In the genomic region with DNA sequence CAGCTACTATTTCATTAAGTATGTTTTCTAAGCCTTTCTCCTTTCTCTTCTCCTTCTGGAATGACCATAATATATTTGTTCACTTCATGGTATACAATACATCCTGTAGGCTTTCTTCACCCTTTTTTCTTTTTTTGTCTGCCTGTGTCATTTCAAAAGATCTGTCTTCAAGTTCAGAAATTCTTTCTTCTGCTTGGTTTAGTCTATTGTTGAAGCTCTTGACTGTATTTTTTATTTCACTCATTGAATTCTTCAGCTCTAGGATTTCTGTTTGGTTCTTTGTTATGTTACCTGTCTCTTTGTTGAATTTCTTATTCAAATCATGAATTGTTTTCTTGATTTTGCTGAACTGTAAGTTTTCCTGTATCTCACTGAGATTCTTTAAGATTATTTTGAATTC, we compare ENCODE assay signal across 19 cellular contexts.
DNase-seq lines count a peak whose midpoint lies in the region; ATAC-seq, FAIRE-seq and TF ChIP-seq lines count a peak whose summit lies in the region.
"Had no signal": no experiment of that assay in that cellular context is flagged by ENCODE, and none has a peak within 500 bp of the region (broad histone marks: within the 10 kb centered on the region; RNA-seq: fewer than 3 reads in every experiment).

No MANE protein-coding gene starts in this region.

- H3K79me2 ChIP-seq in HCT116 (ENCODE audit: insufficient read depth, low read length) (no peaks in the 10 kb centered on the region), GM12878 (ENCODE audit: control insufficient read depth, insufficient read depth, low read length) (no peaks in the 10 kb centered on the region)

- TF ChIP-seq POLR2A in HCT116 (IDR thresholded peaks at IDR 0.05; ENCODE audit: borderline replicate concordance, extremely low read depth, insufficient read depth, insufficient read length) (no peak), GM12878 (IDR thresholded peaks at IDR 0.05; ENCODE audit: low read depth, low read length) (no peak)

- CTCF ChIA-PET in HCT116 (lab: Charles Lee): no interaction called here
- CTCF ChIA-PET in GM12878 (lab: Yijun Ruan, JAX): no interaction called here

- POLR2A ChIA-PET in HCT116 (lab: Charles Lee) (no interaction called here), GM12878 (lab: Charles Lee) (no interaction called here)

- BruUV-seq in HCT116 (replicated peaks; lab: Mats Ljungman, UMichigan) (no TSS peak), GM12878 (replicated peaks; lab: Mats Ljungman, UMichigan) (no TSS peak)

- peak overlapping the region; percentile 30 for H3K27ac Mint-ChIP-seq in activated naive CD8-positive, alpha-beta T cell
- no peak overlapping the region for H3K27ac Mint-ChIP-seq in activated naive CD8-positive, alpha-beta T cell treated with anti-CD3 and anti-CD28 coated beads, Interleukin-2, amount 50 U/mL, for 24 hours
- H3K27ac Mint-ChIP-seq in progenitor cell of endocrine pancreas: peak overlapping the region; percentile 1
- H3K27ac Mint-ChIP-seq: B cell, IgD-negative memory B cell had no signal

- FAIRE-seq in GM12878 (lab: Jason Lieb, UNC): no peak
- FAIRE-seq: A204.1, D721Med, G401.6, H54 had no signal

- H3K27me3 ChIP-seq in HCT116 (ENCODE audit: insufficient read depth, low read length) (no peaks in the 10 kb centered on the region), GM12878 (replicated peaks in 1 of 2; ENCODE audit: control insufficient read depth in 2 of 2, insufficient read depth in 2 of 2, low read length in 1 of 2) (no peaks in the 10 kb centered on the region)

- H3K4me1 ChIP-seq in HCT116 (ENCODE audit: control insufficient read depth in 1 of 2, insufficient read depth in 2 of 2, low read length in 2 of 2) (no peaks in the 10 kb centered on the region; a peak in 1 of 4 replicates), GM12878 (ENCODE audit: control insufficient read depth, insufficient read depth, low read length) (no peaks in the 10 kb centered on the region; the same call in 1 of the 2 replicates)

- TF ChIP-seq RAD21 in HCT116 (IDR thresholded peaks at IDR 0.05; ENCODE audit: low read depth): no peak
- TF ChIP-seq RAD21 in GM12878 (IDR thresholded peaks at IDR 0.05; ENCODE audit: insufficient read depth, low read depth, low read length): no peak

- RAD21 ChIA-PET in HCT116 (lab: Charles Lee; ENCODE audit: low non-redundant PET in 1 of 2, low total read pairs in 2 of 2, uncharacterized antibody in 2 of 2, unreplicated experiment in 2 of 2): no interaction called here
- RAD21 ChIA-PET in GM12878 (lab: Charles Lee; ENCODE audit: unreplicated experiment): no interaction called here

- no peak overlapping the region for H3K4me3 Mint-ChIP-seq in activated naive CD8-positive, alpha-beta T cell
- no peak overlapping the region for H3K4me3 Mint-ChIP-seq in activated naive CD8-positive, alpha-beta T cell treated with anti-CD3 and anti-CD28 coated beads, Interleukin-2, amount 50 U/mL, for 24 hours
- H3K4me3 Mint-ChIP-seq in progenitor cell of endocrine pancreas (ENCODE audit: low read depth): no peak overlapping the region
- H3K4me3 Mint-ChIP-seq: B cell; CD4-positive, alpha-beta memory T cell had no signal

- H3K4me3 ChIP-seq in HCT116 (replicated peaks in 1 of 2; ENCODE audit: low read depth in 1 of 2, low read length in 2 of 2): no peak overlapping the region
- no peak overlapping the region for H3K4me3 ChIP-seq in GM12878
- H3K4me3 ChIP-seq: GM23248 had no signal

- peaks cover 1% of the 10 kb centered on the region for H3K4me1 Mint-ChIP-seq in activated naive CD8-positive, alpha-beta T cell (ENCODE audit: low read depth)
- no peaks in the 10 kb centered on the region for H3K4me1 Mint-ChIP-seq in activated naive CD8-positive, alpha-beta T cell treated with anti-CD3 and anti-CD28 coated beads, Interleukin-2, amount 50 U/mL, for 24 hours
- no peaks in the 10 kb centered on the region for H3K4me1 Mint-ChIP-seq in progenitor cell of endocrine pancreas (ENCODE audit: low read depth)

- H3K9ac ChIP-seq in HCT116 (ENCODE audit: low read length): no peak overlapping the region
- no peak overlapping the region for H3K9ac ChIP-seq in GM12878 (ENCODE audit: control insufficient read depth, insufficient read depth, low read length)
- H3K9ac ChIP-seq: GM23248 had no signal

- H3K9me3 Mint-ChIP-seq in activated naive CD8-positive, alpha-beta T cell (ENCODE audit: low read depth): peaks cover 13% of the 10 kb centered on the region
- peaks cover 22% of the 10 kb centered on the region for H3K9me3 Mint-ChIP-seq in activated naive CD8-positive, alpha-beta T cell treated with anti-CD3 and anti-CD28 coated beads, Interleukin-2, amount 50 U/mL, for 24 hours
- H3K9me3 Mint-ChIP-seq in progenitor cell of endocrine pancreas (ENCODE audit: low read depth): peaks cover 12% of the 10 kb centered on the region

- H3K27ac ChIP-seq in HCT116 (ENCODE audit: low read depth, low read length) (no peak overlapping the region), GM12878 (ENCODE audit: control insufficient read depth, insufficient read depth) (no peak overlapping the region)
- H3K27ac ChIP-seq: C4-2B, GM23248 had no signal

- intact Hi-C loops in HCT116 (cut with micrococcal nuclease): no loop called here
- intact Hi-C loops in GM12878 (cut with micrococcal nuclease; ENCODE audit: unreplicated experiment): no loop called here
- intact Hi-C loops in Right ventricle myocardium inferior (cut with DNase I): no loop called here

- no peaks in the 10 kb centered on the region for H3K27me3 Mint-ChIP-seq in activated naive CD8-positive, alpha-beta T cell
- H3K27me3 Mint-ChIP-seq in activated naive CD8-positive, alpha-beta T cell treated with anti-CD3 and anti-CD28 coated beads, Interleukin-2, amount 50 U/mL, for 24 hours: no peaks in the 10 kb centered on the region
- no peaks in the 10 kb centered on the region for H3K27me3 Mint-ChIP-seq in progenitor cell of endocrine pancreas
- H3K27me3 Mint-ChIP-seq: B cell; CD4-positive, alpha-beta memory T cell; IgD-negative memory B cell had no signal

- no peak overlapping the region for H3K4me2 ChIP-seq in HCT116 (ENCODE audit: low read length)
- H3K4me2 ChIP-seq in GM12878 (ENCODE audit: control insufficient read depth, insufficient read depth): no peak overlapping the region

- SMC1A ChIA-PET in GM12878 (lab: Charles Lee; ENCODE audit: uncharacterized antibody, unreplicated experiment): no interaction called here

- peaks cover 55% of the 10 kb centered on the region for H3K36me3 Mint-ChIP-seq in activated naive CD8-positive, alpha-beta T cell
- peaks cover 52% of the 10 kb centered on the region for H3K36me3 Mint-ChIP-seq in activated naive CD8-positive, alpha-beta T cell treated with anti-CD3 and anti-CD28 coated beads, Interleukin-2, amount 50 U/mL, for 24 hours (ENCODE audit: low read depth)
- peaks cover 32% of the 10 kb centered on the region for H3K36me3 Mint-ChIP-seq in progenitor cell of endocrine pancreas (ENCODE audit: insufficient read depth)

- H2AFZ ChIP-seq in HCT116 (ENCODE audit: low read depth, low read length, poor library complexity, severe bottlenecking) (no peak overlapping the region), GM12878 (ENCODE audit: control insufficient read depth, low read depth, low read length) (no peak overlapping the region)
- H2AFZ ChIP-seq: GM23248 had no signal

- no peaks in the 10 kb centered on the region for H4K20me1 ChIP-seq in HCT116 (ENCODE audit: insufficient read depth)
- H4K20me1 ChIP-seq in GM12878 (ENCODE audit: control insufficient read depth, insufficient read depth): no peaks in the 10 kb centered on the region; the same call in 1 of the 2 replicates

- H3K9me3 ChIP-seq in HCT116 (ENCODE audit: control insufficient read depth in 1 of 2, insufficient read depth in 1 of 2, low read depth in 1 of 2, low read length in 2 of 2) (peaks cover 5 to 12% of the 10 kb centered on the region in 2 experiments; a peak in 1 of 4 replicates), GM12878 (replicated peaks; ENCODE audit: control insufficient read depth, insufficient read depth, low read length) (peaks cover 21% of the 10 kb centered on the region; the same call in 2 of the 3 replicates)

- no peak for DNase-seq in activated naive CD8-positive, alpha-beta T cell treated with anti-CD3 and anti-CD28 coated beads, Interleukin-2, amount 50 U/mL, for 24 hours
- DNase-seq in HCT116 (ENCODE audit: low read depth, low spot score) (no peak), GM12878 (ENCODE audit: low read depth, low spot score) (no peak), progenitor cell of endocrine pancreas (ENCODE audit: low spot score, unreplicated experiment) (no peak), Right ventricle myocardium inferior (ENCODE audit: missing footprints) (no peak), NCI-H1417 treated with DMSO at 0.1 percent for 48 hours (lab: John Stamatoyannopoulos, UW) (no peak)
- DNase-seq: CD4-positive, alpha-beta memory T cell; DMS153; DMS79 treated with DMSO at 0.1 percent for 48 hours; EL; GM23248 had no signal

- ATAC-seq in activated naive CD8-positive, alpha-beta T cell treated with anti-CD3 and anti-CD28 coated beads, Interleukin-2, amount 50 U/mL, for 24 hours: no peak
- ATAC-seq in HCT116 (no peak), GM12878 (no peak), Right ventricle myocardium inferior (no peak)

- no peaks in the 10 kb centered on the region for H3K9me2 ChIP-seq in HCT116 (ENCODE audit: insufficient read depth)

- in situ Hi-C loops in GM12878 (cut with MboI): no loop called here

- no peak for TF ChIP-seq EP300 in GM12878 (IDR thresholded peaks at IDR 0.05; ENCODE audit: borderline replicate concordance in 1 of 2, control insufficient read depth in 1 of 2, low read depth in 2 of 2, low read length in 2 of 2)

- TF ChIP-seq CTCF in HCT116 (IDR thresholded peaks at IDR 0.05 in 2 of 3, conservative IDR thresholded peaks at IDR 0.05 in 1 of 3; ENCODE audit: borderline replicate concordance in 1 of 3, insufficient read depth in 1 of 3, low read depth in 2 of 3, low read length in 2 of 3) (no peak), GM12878 (IDR thresholded peaks at IDR 0.05 in 2 of 3, conservative IDR thresholded peaks at IDR 0.05 in 1 of 3; ENCODE audit: control insufficient read depth in 2 of 3, extremely low read depth in 1 of 3, insufficient read depth in 1 of 3, low read depth in 3 of 3, low read length in 3 of 3) (no peak), progenitor cell of endocrine pancreas (IDR thresholded peaks at IDR 0.05; ENCODE audit: unreplicated experiment) (no peak)

- peaks cover 0 to 26% of the 10 kb centered on the region in 2 experiments; a peak in 3 of 4 replicates for H3K36me3 ChIP-seq in HCT116 (ENCODE audit: control insufficient read depth in 1 of 2, insufficient read depth in 2 of 2, low read length in 2 of 2)
- peaks cover 10 to 18% of the 10 kb centered on the region in 2 experiments for H3K36me3 ChIP-seq in GM12878 (ENCODE audit: control insufficient read depth in 2 of 2, insufficient read depth in 2 of 2, low read length in 1 of 2)

TF ChIP-seq in HCT116, 20 proteins besides CTCF, POLR2A, EP300 and RAD21 (continues in another document):
- TF ChIP-seq CBX3 (IDR thresholded peaks at IDR 0.05; ENCODE audit: low read depth) (peak; percentile 38; the same call in 1 of the 2 replicates), ZNF274 (IDR thresholded peaks at IDR 0.05; ENCODE audit: low read depth, low read length) (no peak)

TF ChIP-seq in GM12878, 131 proteins besides CTCF, POLR2A, EP300 and RAD21:
- peak; percentile 84 for TF ChIP-seq CBX5 (IDR thresholded peaks at IDR 0.05; ENCODE audit: low read depth)
- no peak for TF ChIP-seq BRCA1 (IDR thresholded peaks at IDR 0.05; ENCODE audit: low read depth, low read length)
TF ChIP-seq in GM12878: peak in this region for 1.
